Comparison of ENCODE assay signal across 1 cellular context in genomic region chr1:109493805-109494539, GRCh38.
TF ChIP-seq lines count a peak whose summit lies in the region.

Gene CYB561D1, plus strand, starts transcription at chr1:109494094. Its CDS starts 46 bp downstream, at chr1:109494140.

TF ChIP-seq in K562, 482 proteins besides CTCF, POLR2A, EP300 and RAD21 (continued from another document and continues in another):
- TF ChIP-seq, protein P1, sequence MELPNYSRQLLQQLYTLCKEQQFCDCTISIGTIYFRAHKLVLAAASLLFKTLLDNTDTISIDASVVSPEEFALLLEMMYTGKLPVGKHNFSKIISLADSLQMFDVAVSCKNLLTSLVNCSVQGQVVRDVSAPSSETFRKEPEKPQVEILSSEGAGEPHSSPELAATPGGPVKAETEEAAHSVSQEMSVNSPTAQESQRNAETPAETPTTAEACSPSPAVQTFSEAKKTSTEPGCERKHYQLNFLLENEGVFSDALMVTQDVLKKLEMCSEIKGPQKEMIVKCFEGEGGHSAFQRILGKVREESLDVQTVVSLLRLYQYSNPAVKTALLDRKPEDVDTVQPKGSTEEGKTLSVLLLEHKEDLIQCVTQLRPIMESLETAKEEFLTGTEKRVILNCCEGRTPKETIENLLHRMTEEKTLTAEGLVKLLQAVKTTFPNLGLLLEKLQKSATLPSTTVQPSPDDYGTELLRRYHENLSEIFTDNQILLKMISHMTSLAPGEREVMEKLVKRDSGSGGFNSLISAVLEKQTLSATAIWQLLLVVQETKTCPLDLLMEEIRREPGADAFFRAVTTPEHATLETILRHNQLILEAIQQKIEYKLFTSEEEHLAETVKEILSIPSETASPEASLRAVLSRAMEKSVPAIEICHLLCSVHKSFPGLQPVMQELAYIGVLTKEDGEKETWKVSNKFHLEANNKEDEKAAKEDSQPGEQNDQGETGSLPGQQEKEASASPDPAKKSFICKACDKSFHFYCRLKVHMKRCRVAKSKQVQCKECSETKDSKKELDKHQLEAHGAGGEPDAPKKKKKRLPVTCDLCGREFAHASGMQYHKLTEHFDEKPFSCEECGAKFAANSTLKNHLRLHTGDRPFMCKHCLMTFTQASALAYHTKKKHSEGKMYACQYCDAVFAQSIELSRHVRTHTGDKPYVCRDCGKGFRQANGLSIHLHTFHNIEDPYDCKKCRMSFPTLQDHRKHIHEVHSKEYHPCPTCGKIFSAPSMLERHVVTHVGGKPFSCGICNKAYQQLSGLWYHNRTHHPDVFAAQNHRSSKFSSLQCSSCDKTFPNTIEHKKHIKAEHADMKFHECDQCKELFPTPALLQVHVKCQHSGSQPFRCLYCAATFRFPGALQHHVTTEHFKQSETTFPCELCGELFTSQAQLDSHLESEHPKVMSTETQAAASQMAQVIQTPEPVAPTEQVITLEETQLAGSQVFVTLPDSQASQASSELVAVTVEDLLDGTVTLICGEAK (IDR thresholded peaks at IDR 0.05): peak; percentile 63; the same call in 1 of the 2 replicates
- TF ChIP-seq, protein P1 (CRISPR knock-in tag; IDR thresholded peaks at IDR 0.05): no peak
- TF ChIP-seq ETV1 (tag; conservative IDR thresholded peaks at IDR 0.05; ENCODE audit: low read depth) (peak; percentile 50; the same call in 1 of the 2 replicates), NKRF (IDR thresholded peaks at IDR 0.05; ENCODE audit: borderline replicate concordance) (peak; percentile 99), LCOR (CRISPR knock-in tag; IDR thresholded peaks at IDR 0.05) (peak; percentile 74; the same call in 1 of the 2 replicates), ESRRA (IDR thresholded peaks at IDR 0.05; ENCODE audit: borderline replicate concordance, low read depth) (peak; percentile 24; the same call in 1 of the 2 replicates), SMARCB1 (IDR thresholded peaks at IDR 0.05; ENCODE audit: insufficient read length, low read depth) (no peak), ZNF609 (CRISPR knock-in tag; IDR thresholded peaks at IDR 0.05; ENCODE audit: borderline replicate concordance) (peak; percentile 77; the same call in 1 of the 2 replicates), DIDO1 (tag; IDR thresholded peaks at IDR 0.05; ENCODE audit: low read depth) (peak; percentile 83), L3MBTL2 (IDR thresholded peaks at IDR 0.05) (peak; percentile 55; the same call in 1 of the 2 replicates), SETDB1 (IDR thresholded peaks at IDR 0.05; ENCODE audit: low read length) (no peak), PKNOX1 (IDR thresholded peaks at IDR 0.05) (peak; percentile 67; the same call in 1 of the 2 replicates), MTA1 (IDR thresholded peaks at IDR 0.05; ENCODE audit: borderline replicate concordance) (0 out of 2 replicates have a peak, but pooled peaks have one; percentile 14)
- TF ChIP-seq, protein P2, sequence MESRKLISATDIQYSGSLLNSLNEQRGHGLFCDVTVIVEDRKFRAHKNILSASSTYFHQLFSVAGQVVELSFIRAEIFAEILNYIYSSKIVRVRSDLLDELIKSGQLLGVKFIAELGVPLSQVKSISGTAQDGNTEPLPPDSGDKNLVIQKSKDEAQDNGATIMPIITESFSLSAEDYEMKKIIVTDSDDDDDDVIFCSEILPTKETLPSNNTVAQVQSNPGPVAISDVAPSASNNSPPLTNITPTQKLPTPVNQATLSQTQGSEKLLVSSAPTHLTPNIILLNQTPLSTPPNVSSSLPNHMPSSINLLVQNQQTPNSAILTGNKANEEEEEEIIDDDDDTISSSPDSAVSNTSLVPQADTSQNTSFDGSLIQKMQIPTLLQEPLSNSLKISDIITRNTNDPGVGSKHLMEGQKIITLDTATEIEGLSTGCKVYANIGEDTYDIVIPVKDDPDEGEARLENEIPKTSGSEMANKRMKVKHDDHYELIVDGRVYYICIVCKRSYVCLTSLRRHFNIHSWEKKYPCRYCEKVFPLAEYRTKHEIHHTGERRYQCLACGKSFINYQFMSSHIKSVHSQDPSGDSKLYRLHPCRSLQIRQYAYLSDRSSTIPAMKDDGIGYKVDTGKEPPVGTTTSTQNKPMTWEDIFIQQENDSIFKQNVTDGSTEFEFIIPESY (CRISPR knock-in tag; IDR thresholded peaks at IDR 0.05): peak; percentile 9; the same call in 1 of the 2 replicates
- TF ChIP-seq, protein P3, sequence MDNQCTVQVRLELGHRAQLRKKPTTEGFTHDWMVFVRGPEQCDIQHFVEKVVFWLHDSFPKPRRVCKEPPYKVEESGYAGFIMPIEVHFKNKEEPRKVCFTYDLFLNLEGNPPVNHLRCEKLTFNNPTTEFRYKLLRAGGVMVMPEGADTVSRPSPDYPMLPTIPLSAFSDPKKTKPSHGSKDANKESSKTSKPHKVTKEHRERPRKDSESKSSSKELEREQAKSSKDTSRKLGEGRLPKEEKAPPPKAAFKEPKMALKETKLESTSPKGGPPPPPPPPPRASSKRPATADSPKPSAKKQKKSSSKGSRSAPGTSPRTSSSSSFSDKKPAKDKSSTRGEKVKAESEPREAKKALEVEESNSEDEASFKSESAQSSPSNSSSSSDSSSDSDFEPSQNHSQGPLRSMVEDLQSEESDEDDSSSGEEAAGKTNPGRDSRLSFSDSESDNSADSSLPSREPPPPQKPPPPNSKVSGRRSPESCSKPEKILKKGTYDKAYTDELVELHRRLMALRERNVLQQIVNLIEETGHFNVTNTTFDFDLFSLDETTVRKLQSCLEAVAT (IDR thresholded peaks at IDR 0.05): no peak
- TF ChIP-seq, protein P4, sequence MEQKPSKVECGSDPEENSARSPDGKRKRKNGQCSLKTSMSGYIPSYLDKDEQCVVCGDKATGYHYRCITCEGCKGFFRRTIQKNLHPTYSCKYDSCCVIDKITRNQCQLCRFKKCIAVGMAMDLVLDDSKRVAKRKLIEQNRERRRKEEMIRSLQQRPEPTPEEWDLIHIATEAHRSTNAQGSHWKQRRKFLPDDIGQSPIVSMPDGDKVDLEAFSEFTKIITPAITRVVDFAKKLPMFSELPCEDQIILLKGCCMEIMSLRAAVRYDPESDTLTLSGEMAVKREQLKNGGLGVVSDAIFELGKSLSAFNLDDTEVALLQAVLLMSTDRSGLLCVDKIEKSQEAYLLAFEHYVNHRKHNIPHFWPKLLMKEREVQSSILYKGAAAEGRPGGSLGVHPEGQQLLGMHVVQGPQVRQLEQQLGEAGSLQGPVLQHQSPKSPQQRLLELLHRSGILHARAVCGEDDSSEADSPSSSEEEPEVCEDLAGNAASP (IDR thresholded peaks at IDR 0.05): no peak
- TF ChIP-seq, protein P5, sequence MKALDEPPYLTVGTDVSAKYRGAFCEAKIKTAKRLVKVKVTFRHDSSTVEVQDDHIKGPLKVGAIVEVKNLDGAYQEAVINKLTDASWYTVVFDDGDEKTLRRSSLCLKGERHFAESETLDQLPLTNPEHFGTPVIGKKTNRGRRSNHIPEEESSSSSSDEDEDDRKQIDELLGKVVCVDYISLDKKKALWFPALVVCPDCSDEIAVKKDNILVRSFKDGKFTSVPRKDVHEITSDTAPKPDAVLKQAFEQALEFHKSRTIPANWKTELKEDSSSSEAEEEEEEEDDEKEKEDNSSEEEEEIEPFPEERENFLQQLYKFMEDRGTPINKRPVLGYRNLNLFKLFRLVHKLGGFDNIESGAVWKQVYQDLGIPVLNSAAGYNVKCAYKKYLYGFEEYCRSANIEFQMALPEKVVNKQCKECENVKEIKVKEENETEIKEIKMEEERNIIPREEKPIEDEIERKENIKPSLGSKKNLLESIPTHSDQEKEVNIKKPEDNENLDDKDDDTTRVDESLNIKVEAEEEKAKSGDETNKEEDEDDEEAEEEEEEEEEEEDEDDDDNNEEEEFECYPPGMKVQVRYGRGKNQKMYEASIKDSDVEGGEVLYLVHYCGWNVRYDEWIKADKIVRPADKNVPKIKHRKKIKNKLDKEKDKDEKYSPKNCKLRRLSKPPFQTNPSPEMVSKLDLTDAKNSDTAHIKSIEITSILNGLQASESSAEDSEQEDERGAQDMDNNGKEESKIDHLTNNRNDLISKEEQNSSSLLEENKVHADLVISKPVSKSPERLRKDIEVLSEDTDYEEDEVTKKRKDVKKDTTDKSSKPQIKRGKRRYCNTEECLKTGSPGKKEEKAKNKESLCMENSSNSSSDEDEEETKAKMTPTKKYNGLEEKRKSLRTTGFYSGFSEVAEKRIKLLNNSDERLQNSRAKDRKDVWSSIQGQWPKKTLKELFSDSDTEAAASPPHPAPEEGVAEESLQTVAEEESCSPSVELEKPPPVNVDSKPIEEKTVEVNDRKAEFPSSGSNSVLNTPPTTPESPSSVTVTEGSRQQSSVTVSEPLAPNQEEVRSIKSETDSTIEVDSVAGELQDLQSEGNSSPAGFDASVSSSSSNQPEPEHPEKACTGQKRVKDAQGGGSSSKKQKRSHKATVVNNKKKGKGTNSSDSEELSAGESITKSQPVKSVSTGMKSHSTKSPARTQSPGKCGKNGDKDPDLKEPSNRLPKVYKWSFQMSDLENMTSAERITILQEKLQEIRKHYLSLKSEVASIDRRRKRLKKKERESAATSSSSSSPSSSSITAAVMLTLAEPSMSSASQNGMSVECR (CRISPR knock-in tag; IDR thresholded peaks at IDR 0.05): peak; percentile 100
